Comparison of ENCODE assay signal across 9 cellular contexts in genomic region chr2:47269316-47270232, GRCh38.
A peak's percentile ranks its signal among the peaks of the same experiment; 100 is the strongest.
DNase-seq lines count a peak whose midpoint lies in the region; ATAC-seq and TF ChIP-seq lines count a peak whose summit lies in the region.
"Had no signal": no experiment of that assay in that cellular context is flagged by ENCODE, and none has a peak within 500 bp of the region (broad histone marks: within the 10 kb centered on the region; RNA-seq: fewer than 3 reads in every experiment).

No MANE protein-coding gene starts in this region.

- TF ChIP-seq POLR2A in prostate gland (IDR thresholded peaks at IDR 0.05), result no peak

- peak overlapping the region in 1 of 2 donors; percentile 21 for H3K27ac ChIP-seq in prostate gland

- H3K4me1 ChIP-seq in prostate gland (replicated peaks), result peaks cover 5% of the 10 kb centered on the region

- no peak overlapping the region for H3K4me3 ChIP-seq in fibroblast of villous mesenchyme (ENCODE audit: low read depth, low read length)
- no peak overlapping the region for H3K4me3 ChIP-seq in prostate gland

- ATAC-seq in GM19455 (IDR thresholded peaks at IDR 0.05; ENCODE audit: unreplicated experiment), result no peak
- no peak for ATAC-seq in GM21619 (IDR thresholded peaks at IDR 0.05; ENCODE audit: unreplicated experiment)
- ATAC-seq in stimulated activated naive CD8-positive, alpha-beta T cell treated with anti-CD3 and anti-CD28 coated beads, Interleukin-15, Interleukin-2, amounts not matched to agents 100 U/mL and 50 U/mL, for 24 hours, result no peak
- no peak for ATAC-seq in GM21737 (IDR thresholded peaks at IDR 0.05; ENCODE audit: unreplicated experiment)

- TF ChIP-seq CTCF in fibroblast of villous mesenchyme (IDR thresholded peaks at IDR 0.05; ENCODE audit: insufficient read depth, low read depth, low read length) (no peak), prostate gland (IDR thresholded peaks at IDR 0.05) (no peak)

- no peaks in the 10 kb centered on the region for H3K36me3 ChIP-seq in prostate gland

- peak; percentile 87 for DNase-seq in DMS53 (lab: John Stamatoyannopoulos, UW)
- DNase-seq in SK-MEL-5 (ENCODE audit: low read depth, low spot score), result peak; percentile 26
- peak; percentile 84 for DNase-seq in fibroblast of villous mesenchyme (ENCODE audit: low read depth)
- DNase-seq in prostate gland (ENCODE audit: low spot score), result peak; percentile 19
- no peak for DNase-seq in stimulated activated naive CD8-positive, alpha-beta T cell treated with anti-CD3 and anti-CD28 coated beads, Interleukin-15, Interleukin-2, amounts not matched to agents 100 U/mL and 50 U/mL, for 24 hours
- DNase-seq: SHP77 treated with DMSO at 0.1 percent for 48 hours had no signal

- intact Hi-C loops in prostate gland (cut with DNase I), result loop anchor here (5.0 kb wide), 1 partner anchor 53 kb away; no protein-coding TSS in a partner anchor

- no peaks in the 10 kb centered on the region for H3K27me3 ChIP-seq in prostate gland (replicated peaks; ENCODE audit: insufficient read depth)

- no peaks in the 10 kb centered on the region for H3K9me3 ChIP-seq in prostate gland

- in situ Hi-C loops in SK-MEL-5 (cut with HindIII; ENCODE audit: low pct_unique_long_range_greater_than_20kb, low sequenced_read_pairs), result no loop called here

- 50% methylated on average over 5 of the region's 5 CpGs for WGBS in prostate gland
